In the genomic region with DNA sequence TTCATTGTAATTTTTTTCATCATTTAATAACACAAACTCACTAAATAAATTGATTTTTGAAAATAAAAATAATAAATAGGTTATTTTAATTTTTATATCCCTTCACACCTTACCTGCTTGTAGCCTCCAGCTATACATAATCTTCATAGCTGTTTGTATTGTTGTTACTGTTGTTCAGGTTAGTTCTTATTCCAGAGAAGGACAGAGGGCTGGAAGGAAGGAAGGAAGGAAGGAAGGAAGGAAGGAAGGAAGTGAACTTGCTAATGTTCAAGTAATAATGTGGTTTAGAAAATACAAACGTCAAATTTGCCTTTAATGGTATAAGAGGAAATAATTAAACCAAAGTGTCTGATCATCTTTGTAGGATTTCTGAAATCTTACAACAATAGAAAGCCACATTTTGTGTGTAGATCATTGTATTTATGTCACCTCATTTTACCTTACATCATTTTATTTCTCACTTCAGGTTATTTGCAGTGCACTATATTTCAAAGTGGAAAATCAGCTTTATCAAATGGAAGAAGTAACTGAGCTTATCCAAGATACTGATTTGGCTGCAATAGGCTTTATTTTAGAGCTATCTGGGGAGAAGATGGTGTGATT, we compare ENCODE assay signal across 6 cellular contexts.
"Had no signal": no experiment of that assay in that cellular context is flagged by ENCODE, and none has a peak within 500 bp of the region (broad histone marks: within the 10 kb centered on the region; RNA-seq: fewer than 3 reads in every experiment).

No MANE protein-coding gene starts in this region.

- FAIRE-seq: HTR-8/SVneo, K562 had no signal

- H3K4me1 Mint-ChIP-seq: H9 had no signal

- H3K4me3 Mint-ChIP-seq: H9 had no signal

- H3K27ac Mint-ChIP-seq: H9 had no signal

- DNase-seq: GOT3, H9, HCEC 1CT, IMR-90 had no signal

- ATAC-seq: K562 had no signal

- H3K4me3 ChIP-seq: K562 had no signal
